Comparison of ENCODE assay signal across 16 cellular contexts in the genomic region with DNA sequence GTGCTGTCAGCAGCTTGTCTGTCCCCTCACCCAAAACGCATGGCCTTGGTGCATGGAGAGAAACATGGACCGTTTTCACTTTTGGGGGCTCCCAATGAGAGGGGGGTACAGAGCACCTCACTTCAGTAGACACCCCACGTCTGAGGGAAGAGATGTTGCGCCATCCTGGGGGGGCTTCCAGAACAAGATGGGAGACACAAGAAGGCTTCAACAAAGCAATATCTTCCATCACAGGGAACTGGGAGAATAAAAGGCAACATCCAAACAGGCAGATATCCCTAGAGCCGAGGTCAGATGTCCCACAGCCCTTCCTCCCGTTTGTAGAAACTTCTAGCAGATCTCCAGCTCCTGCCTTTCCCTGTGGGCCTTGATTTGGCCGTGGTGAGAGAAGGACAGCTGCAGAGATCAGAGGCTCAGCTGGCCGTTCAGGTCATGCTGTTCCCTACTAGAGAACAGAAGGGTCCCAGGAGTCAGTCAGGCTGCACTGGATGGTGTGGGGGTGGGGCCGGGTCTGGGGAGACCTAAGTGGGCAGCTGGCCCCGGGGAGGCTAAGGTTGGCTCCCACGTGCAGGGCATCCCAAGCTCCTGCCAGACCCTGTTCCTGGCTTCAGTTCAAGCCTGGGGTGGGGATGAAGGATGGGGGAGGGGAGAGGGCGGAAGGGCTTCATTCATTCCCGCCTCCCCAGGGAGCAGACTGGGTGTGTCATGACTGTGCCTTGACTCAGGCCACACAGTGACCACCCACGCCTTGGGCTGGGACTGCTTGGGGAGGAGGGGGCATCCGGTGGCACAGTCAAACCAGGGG. TPM values are rescaled to one million over a fixed set of nuclear protein-coding genes. Genes with fewer than 3 reads are reported as not detected.
DNase-seq lines count a peak whose midpoint lies in the region; ATAC-seq and TF ChIP-seq lines count a peak whose summit lies in the region.
"Had no signal": no experiment of that assay in that cellular context is flagged by ENCODE, and none has a peak within 500 bp of the region (broad histone marks: within the 10 kb centered on the region; RNA-seq: fewer than 3 reads in every experiment).

No MANE protein-coding gene starts in this region.

- no peak for TF ChIP-seq POLR2A in stomach (IDR thresholded peaks at IDR 0.05)

- TF ChIP-seq CTCF in HEK293 (tag by site-specific recombination; IDR thresholded peaks at IDR 0.05) (no peak), stomach (IDR thresholded peaks at IDR 0.05) (no peak)

- POLR2A ChIA-PET in HEK293 (lab: Yijun Ruan, JAX) = interaction anchor here (0.6 kb wide), 3 partner anchors 80 to 1443 kb away, joined by 3 to 4 read pairs (median 3); a partner anchor contains a TSS

- H3K9me3 ChIP-seq in HEK293 (ENCODE audit: control insufficient read depth, insufficient read depth, low read depth, low read length) (no peaks in the 10 kb centered on the region), right cardiac atrium (ENCODE audit: control insufficient read depth, low read length) (no peaks in the 10 kb centered on the region), stomach (no peaks in the 10 kb centered on the region), aorta (ENCODE audit: control insufficient read depth, low read length) (no peaks in the 10 kb centered on the region)
- H3K9me3 ChIP-seq: left lung, pancreas had no signal

- H3K27ac ChIP-seq in HEK293 (ENCODE audit: extremely low read depth, low read depth, low read length) = no peak overlapping the region
- peak overlapping the region; percentile 73 for H3K27ac ChIP-seq in angular gyrus (ENCODE audit: low read depth, low read length)
- peak overlapping the region; percentile 40 for H3K27ac ChIP-seq in right cardiac atrium (ENCODE audit: low read length)
- peak overlapping the region in 3 of 5 donors; percentile 26 to 60 (median 34) for H3K27ac ChIP-seq in stomach
- H3K27ac ChIP-seq in aorta (ENCODE audit: low read depth in 1 of 2, low read length in 2 of 2) = no peak overlapping the region
- H3K27ac ChIP-seq: pancreas had no signal

- WGBS in right cardiac atrium = 42% methylated on average over 15 of the region's 15 CpGs
- WGBS in stomach, 5 donors = 60 to 73% (median 69%) methylated on average over 15 of the region's 15 CpGs
- WGBS in aorta, 2 donors = 55 to 61% methylated on average over 14 to 15 of the region's 15 CpGs

- DNase-seq in right cardiac atrium (peak; percentile 84 to 88 (median 85)), stomach (no peak), cortex of kidney (lab: John Stamatoyannopoulos, UW) (no peak), NCI-H2196 treated with DMSO at 0.1 percent for 48 hours (lab: John Stamatoyannopoulos, UW; ENCODE audit: unreplicated experiment) (no peak), aorta (no peak)
- DNase-seq: activated CD4-positive, alpha-beta T cell treated with anti-CD3 and anti-CD28 coated beads, Interleukin-2, amount 50 U/mL, for 48 hours; activated naive CD4-positive, alpha-beta T cell treated with anti-CD3 and anti-CD28 coated beads, Interleukin-2, amount 10 ng/mL, durations not matched to agents 7 days and 5 days; foreskin melanocyte; left lung; NCI-H146; NK-92 treated with Interleukin-12 subunit alpha and Interleukin-12 subunit beta, amount 100 ng/mL, for 24 hours; pancreas; stimulated activated naive CD8-positive, alpha-beta T cell treated with anti-CD3 and anti-CD28 coated beads, Interleukin-15, amount 100 ng/mL, for 72 hours had no signal

- no peak for TF ChIP-seq EP300 in stomach (IDR thresholded peaks at IDR 0.05)

- no peaks in the 10 kb centered on the region for H3K27me3 ChIP-seq in right cardiac atrium (ENCODE audit: control insufficient read depth, insufficient read depth)
- no peaks in the 10 kb centered on the region for H3K27me3 ChIP-seq in stomach
- no peaks in the 10 kb centered on the region for H3K27me3 ChIP-seq in aorta (ENCODE audit: control insufficient read depth in 1 of 2, insufficient read depth in 2 of 2, low read length in 1 of 2)
- H3K27me3 ChIP-seq: left lung, pancreas had no signal

- no peak overlapping the region for H3K4me3 ChIP-seq in HEK293 (ENCODE audit: low read depth, low read length)
- no peak overlapping the region for H3K4me3 ChIP-seq in right cardiac atrium (ENCODE audit: low read length)
- H3K4me3 ChIP-seq in stomach = no peak overlapping the region
- H3K4me3 ChIP-seq in aorta (ENCODE audit: low read length in 2 of 2) = no peak overlapping the region
- H3K4me3 ChIP-seq: left lung, pancreas had no signal

- H3K36me3 ChIP-seq in HEK293 (ENCODE audit: control insufficient read depth in 2 of 2, insufficient read depth in 1 of 2, low read length in 2 of 2) (peaks cover 0 to 38% of the 10 kb centered on the region in 2 experiments; a peak in 2 of 3 replicates), stomach (peaks cover 0 to 30% (median 6%) of the 10 kb centered on the region in 4 donors), aorta (ENCODE audit: control insufficient read depth in 1 of 2, insufficient read depth in 2 of 2, low read length in 1 of 2) (no peaks in the 10 kb centered on the region)
- H3K36me3 ChIP-seq: pancreas had no signal

- ATAC-seq in right cardiac atrium = peak; percentile 30 to 65
- ATAC-seq in GM21447 (IDR thresholded peaks at IDR 0.05; ENCODE audit: unreplicated experiment) = no peak
- ATAC-seq in aorta (ENCODE audit: low FRiP score) = no peak
- ATAC-seq: left lung; pancreas; stimulated activated naive CD8-positive, alpha-beta T cell treated with anti-CD3 and anti-CD28 coated beads, Interleukin-15, amount 100 ng/mL, for 72 hours had no signal

- H3K4me1 ChIP-seq in HEK293 (ENCODE audit: control insufficient read depth, insufficient read depth, low read length) (peaks cover 5% of the 10 kb centered on the region; the same call in 1 of the 2 replicates), right cardiac atrium (ENCODE audit: control insufficient read depth, insufficient read depth, low read length) (peaks cover 6% of the 10 kb centered on the region), stomach (peaks cover 11 to 69% (median 46%) of the 10 kb centered on the region in 4 donors), aorta (ENCODE audit: control insufficient read depth in 1 of 2, insufficient read depth in 2 of 2, low read length in 2 of 2) (no peaks in the 10 kb centered on the region)

- intact Hi-C loops in right cardiac atrium (cut with DNase I) (no loop called here), stomach (cut with DNase I; ENCODE audit: low total_unique reads) (no loop called here), aorta (cut with DNase I) (loop anchor here in 1 of 2 donors (5.0 kb wide), 1 partner anchor 43 kb away; a partner anchor contains a TSS)

- CTCF ChIA-PET in HEK293 (lab: Yijun Ruan, JAX) = no interaction called here

TF ChIP-seq in HEK293, 187 proteins besides CTCF, POLR2A, EP300 and RAD21 (continues in another document):
- no peak for TF ChIP-seq ZBTB21 (tag by site-specific recombination; IDR thresholded peaks at IDR 0.05)
- TF ChIP-seq ZXDB (tag by site-specific recombination; IDR thresholded peaks at IDR 0.05) = no peak
- peak; percentile 80 for TF ChIP-seq ZFHX2 (tag by site-specific recombination; conservative IDR thresholded peaks at IDR 0.05)
- no peak for TF ChIP-seq ZNF354C (tag by site-specific recombination; IDR thresholded peaks at IDR 0.05; ENCODE audit: borderline replicate concordance, low read depth)
- peak; percentile 78 for TF ChIP-seq EGR2 (tag by site-specific recombination; IDR thresholded peaks at IDR 0.05; ENCODE audit: low read depth)
- TF ChIP-seq, protein P1, sequence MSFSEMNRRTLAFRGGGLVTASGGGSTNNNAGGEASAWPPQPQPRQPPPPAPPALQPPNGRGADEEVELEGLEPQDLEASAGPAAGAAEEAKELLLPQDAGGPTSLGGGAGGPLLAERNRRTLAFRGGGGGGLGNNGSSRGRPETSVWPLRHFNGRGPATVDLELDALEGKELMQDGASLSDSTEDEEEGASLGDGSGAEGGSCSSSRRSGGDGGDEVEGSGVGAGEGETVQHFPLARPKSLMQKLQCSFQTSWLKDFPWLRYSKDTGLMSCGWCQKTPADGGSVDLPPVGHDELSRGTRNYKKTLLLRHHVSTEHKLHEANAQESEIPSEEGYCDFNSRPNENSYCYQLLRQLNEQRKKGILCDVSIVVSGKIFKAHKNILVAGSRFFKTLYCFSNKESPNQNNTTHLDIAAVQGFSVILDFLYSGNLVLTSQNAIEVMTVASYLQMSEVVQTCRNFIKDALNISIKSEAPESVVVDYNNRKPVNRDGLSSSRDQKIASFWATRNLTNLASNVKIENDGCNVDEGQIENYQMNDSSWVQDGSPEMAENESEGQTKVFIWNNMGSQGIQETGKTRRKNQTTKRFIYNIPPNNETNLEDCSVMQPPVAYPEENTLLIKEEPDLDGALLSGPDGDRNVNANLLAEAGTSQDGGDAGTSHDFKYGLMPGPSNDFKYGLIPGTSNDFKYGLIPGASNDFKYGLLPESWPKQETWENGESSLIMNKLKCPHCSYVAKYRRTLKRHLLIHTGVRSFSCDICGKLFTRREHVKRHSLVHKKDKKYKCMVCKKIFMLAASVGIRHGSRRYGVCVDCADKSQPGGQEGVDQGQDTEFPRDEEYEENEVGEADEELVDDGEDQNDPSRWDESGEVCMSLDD (tag by site-specific recombination; IDR thresholded peaks at IDR 0.05) = 0 out of 2 replicates have a peak, but pooled peaks have one; percentile 65

RNA-seq across cellular contexts. Expression of a gene that starts 4.4 kb away (rescaled TPM):
- 10 to 100 TPM; 49.5 to 77.8 (median 63.1) TPM for total RNA-seq in right cardiac atrium
- polyA plus RNA-seq in right cardiac atrium = 51.0 TPM
- total RNA-seq in stomach = 10 to 100 TPM in 4 of 5 donors, 1 to 10 TPM in 1; 8.2 to 56.2 (median 39.4) TPM
- 10 to 100 TPM in 2 of 3 donors, 1 to 10 TPM in 1; 9.8 to 39.5 (median 31.1) TPM for polyA plus RNA-seq in stomach
- 10 to 100 TPM; 80.2 to 95.9 TPM for total RNA-seq in aorta
- polyA plus RNA-seq in aorta = 10 to 100 TPM; 28.9 to 60.0 TPM

RNA-seq across cellular contexts. Expression of a gene that starts 12.7 kb away (rescaled TPM):
- total RNA-seq in right cardiac atrium (10 to 100 TPM; 34.6 to 38.1 (median 36.3) TPM), stomach (100 to 1,000 TPM in 2 of 5 donors, 10 to 100 TPM in 3; 21.0 to 525 (median 70.0) TPM), aorta (10 to 100 TPM; 31.7 to 37.1 TPM)
- polyA plus RNA-seq in right cardiac atrium (37.3 TPM), stomach (10 to 100 TPM; 14.4 to 28.9 (median 15.5) TPM), aorta (10 to 100 TPM; 19.7 to 34.6 TPM)

RNA-seq across cellular contexts. Expression of a gene that starts 41.3 kb away (rescaled TPM):
- total RNA-seq in right cardiac atrium (100 to 1,000 TPM; 386 to 449 (median 419) TPM), stomach (10 to 100 TPM; 46.6 to 68.0 (median 53.6) TPM), aorta (10 to 100 TPM; 57.1 TPM)
- polyA plus RNA-seq in right cardiac atrium (237 TPM), stomach (10 to 100 TPM; 31.2 to 41.9 (median 37.4) TPM), aorta (10 to 100 TPM; 22.4 to 33.3 TPM)

Comparison
In these comparisons a context has a peak if more than half of its experiments do, and no peak if none do; other contexts are left out.
1. H3K27ac ChIP-seq: peak in angular gyrus (single experiment), right cardiac atrium (single experiment) and stomach (3 of 5); none in HEK293 (single experiment) and aorta (0 of 2).
2. ATAC-seq: peak in right cardiac atrium (2 of 2); none in GM21447 (single experiment) and aorta (single experiment).
3. DNase-seq: peak in right cardiac atrium (3 of 3); none in stomach (single experiment), cortex of kidney (single experiment), NCI-H2196 treated with DMSO at 0.1 percent for 48 hours (single experiment) and aorta (0 of 2).
4. RNA of a gene that starts 41.3 kb away (total RNA-seq): 386 to 449 TPM in right cardiac atrium; 57.1 TPM in aorta and 46.6 to 68.0 TPM in stomach; every median in the first group is over 4 times any median in the second.